31 cellular contexts compared by ENCODE assay signal in genomic region chr5:139875957-139876356, GRCh38.
"Had no signal": no experiment of that assay in that cellular context is flagged by ENCODE, and none has a peak within 500 bp of the region (broad histone marks: within the 10 kb centered on the region; RNA-seq: fewer than 3 reads in every experiment).

No MANE protein-coding gene starts in this region.

- H3K36me3 ChIP-seq: ascending aorta had no signal

- FAIRE-seq: colon, TTC549 had no signal

- H3K27me3 ChIP-seq: ascending aorta, cardiac muscle cell had no signal

- H3K9me3 ChIP-seq: ascending aorta had no signal

- H3K27ac ChIP-seq: ascending aorta, cardiac muscle cell, WERI-Rb-1 had no signal

- H3K4me1 ChIP-seq: ascending aorta had no signal

- ATAC-seq: activated CD4-positive, alpha-beta T cell treated with anti-CD3 and anti-CD28 coated beads for 36 hours; activated CD4-positive, CD25-positive, alpha-beta regulatory T cell treated with anti-CD3 and anti-CD28 coated beads, Interleukin-2, amount 50 U/mL, for 24 hours; activated CD8-positive, alpha-beta memory T cell treated with anti-CD3 and anti-CD28 coated beads, Interleukin-2, amount 10 ng/mL, durations not matched to agents 7 days and 5 days; activated CD8-positive, alpha-beta T cell treated with anti-CD3 and anti-CD28 coated beads, Interleukin-2, amount 10 ng/mL, durations not matched to agents 7 days and 5 days; activated naive CD8-positive, alpha-beta T cell treated with anti-CD3 and anti-CD28 coated beads, Interleukin-2, amount 50 U/mL, for 24 hours; WTC11 had no signal

- H3K4me3 ChIP-seq: ascending aorta, cardiac muscle cell had no signal

- DNase-seq: activated CD4-positive, alpha-beta memory T cell treated with anti-CD3 and anti-CD28 coated beads, Interleukin-2, amount 10 ng/mL, durations not matched to agents 7 days and 5 days; activated CD4-positive, alpha-beta T cell treated with anti-CD3 and anti-CD28 coated beads for 1 hour; activated CD4-positive, alpha-beta T cell treated with anti-CD3 and anti-CD28 coated beads for 36 hours; activated CD4-positive, alpha-beta T cell treated with anti-CD3 and anti-CD28 coated beads for 48 hours; activated CD4-positive, alpha-beta T cell treated with anti-CD3 and anti-CD28 coated beads, Interleukin-2, amount 10 ng/mL, durations not matched to agents 7 days and 5 days; activated CD4-positive, alpha-beta T cell treated with anti-CD3 and anti-CD28 coated beads, Interleukin-2, amount 50 U/mL, for 48 hours; activated CD4-positive, CD25-positive, alpha-beta regulatory T cell; activated CD8-positive, alpha-beta memory T cell treated with anti-CD3 and anti-CD28 coated beads for 24 hours; activated CD8-positive, alpha-beta memory T cell treated with anti-CD3 and anti-CD28 coated beads, Interleukin-2, amount 10 ng/mL, durations not matched to agents 7 days and 5 days; activated CD8-positive, alpha-beta memory T cell treated with anti-CD3 and anti-CD28 coated beads, Interleukin-2, amount 50 U/mL, for 48 hours; activated CD8-positive, alpha-beta T cell treated with anti-CD3 and anti-CD28 coated beads, Interleukin-2, amount 10 ng/mL, durations not matched to agents 7 days and 5 days; activated effector memory CD4-positive, alpha-beta T cell treated with Interleukin-2 at 50 U/mL for 16 hours; activated gamma-delta T cell; activated naive CD4-positive, alpha-beta T cell treated with anti-CD3 and anti-CD28 coated beads, Interleukin-2, amount 10 ng/mL, durations not matched to agents 7 days and 5 days; activated naive CD4-positive, alpha-beta T cell treated with Interleukin-2 at 50 U/mL for 16 hours; activated naive CD8-positive, alpha-beta T cell treated with anti-CD3 and anti-CD28 coated beads, Interleukin-2, amount 10 ng/mL, durations not matched to agents 7 days and 5 days; activated naive CD8-positive, alpha-beta T cell treated with anti-CD3 and anti-CD28 coated beads, Interleukin-2, amount 50 U/mL, for 24 hours; activated T-cell treated with anti-CD3 and anti-CD28 coated beads, Interleukin-2, amount 50 U/mL, for 24 hours; activated T-cell treated with anti-CD3 and anti-CD28 coated beads, Interleukin-2, amount 50 U/mL, for 48 hours; amygdala; anterior cingulate cortex; central memory CD4-positive, alpha-beta T cell; T-helper 2 cell; T-helper 9 cell; WERI-Rb-1 had no signal
